Comparison of ENCODE assay signal across 18 cellular contexts in the genomic region with DNA sequence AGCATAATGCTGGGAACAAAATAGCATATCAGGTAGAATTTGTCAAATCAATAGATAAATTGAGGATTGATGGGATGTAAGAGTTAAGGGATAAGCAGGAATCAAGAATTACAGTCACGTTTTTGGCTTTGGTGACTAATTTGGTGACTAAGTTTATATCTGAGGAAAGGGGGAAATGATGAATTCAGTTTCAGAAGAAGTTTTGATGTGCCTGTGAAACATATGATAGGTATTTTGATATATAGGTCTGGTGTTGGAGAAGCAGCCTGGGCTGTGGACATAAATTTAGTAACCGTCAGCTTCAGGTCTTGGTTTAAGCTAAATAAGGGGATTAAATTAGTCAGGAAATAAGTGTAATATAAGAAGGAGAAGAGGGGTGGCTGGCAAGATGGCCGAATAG.
DNase-seq lines count a peak whose midpoint lies in the region; ATAC-seq, FAIRE-seq and TF ChIP-seq lines count a peak whose summit lies in the region.
"Had no signal": no experiment of that assay in that cellular context is flagged by ENCODE, and none has a peak within 500 bp of the region (broad histone marks: within the 10 kb centered on the region; RNA-seq: fewer than 3 reads in every experiment).

No MANE protein-coding gene starts in this region.

- peak; percentile 23 for DNase-seq in EL
- peak; percentile 36 for DNase-seq in HCEC 1CT
- peak; percentile 12 for DNase-seq in LHCN-M2 (ENCODE audit: low read depth)
- DNase-seq in fibroblast of mammary gland (ENCODE audit: low read depth): peak; percentile 39
- no peak for DNase-seq in D721Med (ENCODE audit: insufficient read length, low spot score)
- DNase-seq in NCI-H1436 (lab: John Stamatoyannopoulos, UW): no peak
- DNase-seq: C1 segment of cervical spinal cord; CD4-positive, alpha-beta T cell; COR-L47; GDM1 had no signal

- H3K4me3 ChIP-seq in fibroblast of mammary gland (ENCODE audit: control insufficient read depth, low read depth, low read length): no peak overlapping the region

- no peak for FAIRE-seq in D721Med (lab: Jason Lieb, UNC)
- FAIRE-seq: A204.1, GM12892, GM19239, HepG2, HTR-8/SVneo had no signal

- TF ChIP-seq CTCF in fibroblast of mammary gland (conservative IDR thresholded peaks at IDR 0.05; ENCODE audit: control insufficient read depth, insufficient read depth, low read depth, low read length): no peak
- TF ChIP-seq CTCF in D721Med (IDR thresholded peaks at IDR 0.05; ENCODE audit: insufficient read depth, missing control alignments): no peak

- ATAC-seq in HG02623 (IDR thresholded peaks at IDR 0.05; ENCODE audit: unreplicated experiment) (no peak), GM18909 (IDR thresholded peaks at IDR 0.05; ENCODE audit: poor library complexity, unreplicated experiment) (no peak)
- ATAC-seq: HCT116, HepG2 had no signal

Comparison
In these comparisons a context has a peak if more than half of its experiments do, and no peak if none do; other contexts are left out.
1. DNase-seq: peak in EL (single experiment), HCEC 1CT (single experiment), LHCN-M2 (single experiment) and fibroblast of mammary gland (single experiment); none in D721Med (single experiment) and NCI-H1436 (single experiment).